1 cellular context compared by ENCODE assay signal in the genomic region with DNA sequence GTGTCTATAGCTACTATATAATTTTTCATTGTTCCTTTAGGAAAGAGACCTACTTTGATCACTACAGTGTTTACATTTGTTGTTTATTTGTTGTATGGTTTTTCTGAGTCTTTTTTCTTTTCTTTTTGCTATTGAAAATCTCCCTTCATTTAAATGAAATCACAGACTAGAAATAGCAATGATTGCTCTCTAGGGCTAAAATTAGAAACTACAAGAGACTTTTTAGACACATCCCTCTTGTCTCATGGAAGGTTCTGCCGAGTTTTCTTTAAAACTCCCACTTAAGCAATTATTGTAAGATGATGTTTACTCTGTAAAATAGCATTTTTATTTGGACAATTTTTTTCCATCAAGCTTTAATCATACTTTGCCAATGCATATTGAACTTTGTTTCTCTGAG.
TF ChIP-seq lines count a peak whose summit lies in the region.

No MANE protein-coding gene starts in this region.

TF ChIP-seq in A549, 52 proteins besides CTCF, POLR2A, EP300 and RAD21 (continued from another document):
- TF ChIP-seq, protein P1, sequence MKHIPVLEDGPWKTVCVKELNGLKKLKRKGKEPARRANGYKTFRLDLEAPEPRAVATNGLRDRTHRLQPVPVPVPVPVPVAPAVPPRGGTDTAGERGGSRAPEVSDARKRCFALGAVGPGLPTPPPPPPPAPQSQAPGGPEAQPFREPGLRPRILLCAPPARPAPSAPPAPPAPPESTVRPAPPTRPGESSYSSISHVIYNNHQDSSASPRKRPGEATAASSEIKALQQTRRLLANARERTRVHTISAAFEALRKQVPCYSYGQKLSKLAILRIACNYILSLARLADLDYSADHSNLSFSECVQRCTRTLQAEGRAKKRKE (CRISPR knock-in tag; IDR thresholded peaks at IDR 0.05; ENCODE audit: low read depth), result no peak
- TF ChIP-seq CHD4 (IDR thresholded peaks at IDR 0.05; ENCODE audit: borderline replicate concordance), result no peak
TF ChIP-seq in A549: peak in this region for 0.
